In genomic region chr10:106741131-106741530, GRCh38 we compare ENCODE assay signal across 21 cellular contexts.
DNase-seq lines count a peak whose midpoint lies in the region; ATAC-seq, FAIRE-seq and TF ChIP-seq lines count a peak whose summit lies in the region.
"Had no signal": no experiment of that assay in that cellular context is flagged by ENCODE, and none has a peak within 500 bp of the region (broad histone marks: within the 10 kb centered on the region; RNA-seq: fewer than 3 reads in every experiment).

No MANE protein-coding gene starts in this region.

- no peak for FAIRE-seq in GM12878 (lab: Jason Lieb, UNC)
- FAIRE-seq: A549, G401.6, H54 had no signal

- ATAC-seq in GM12878: peak; percentile 23; the same call in 2 of the 3 replicates
- peak; percentile 83 for ATAC-seq in mucosa of descending colon
- no peak for ATAC-seq in GM19035 (IDR thresholded peaks at IDR 0.05; ENCODE audit: unreplicated experiment)
- no peak for ATAC-seq in HG03139 (IDR thresholded peaks at IDR 0.05; ENCODE audit: unreplicated experiment)
- ATAC-seq: A549 had no signal

- TF ChIP-seq RAD21 in GM12878 (IDR thresholded peaks at IDR 0.05; ENCODE audit: insufficient read depth, low read depth, low read length): no peak

- H3K79me2 ChIP-seq in GM12878 (ENCODE audit: control insufficient read depth, insufficient read depth, low read length): no peaks in the 10 kb centered on the region

- 0% methylated on average over 3 of the region's 3 CpGs for WGBS in GM12878 (ENCODE audit: insufficient coverage, insufficient replicate concordance, low lambda C conversion rate, missing lambda C conversion rate)

- in situ Hi-C loops in GM12878 (cut with MboI): no loop called here

- no TSS peak for BruUV-seq in GM12878 (replicated peaks; lab: Mats Ljungman, UMichigan)

- no peak for DNase-seq in GM12878 (ENCODE audit: low read depth, low spot score)
- peak; percentile 64 for DNase-seq in islet precursor cell
- peak in 1 of 3 donors; percentile 4 for DNase-seq in mucosa of descending colon
- DNase-seq in BE2C: no peak
- no peak for DNase-seq in medulla oblongata (ENCODE audit: extremely low spot score)
- DNase-seq: 8988T; ACHN; AML-193; C1 segment of cervical spinal cord; CD4-positive, alpha-beta memory T cell; COR-L47; DMS153; DND-41; GOT3; HFFc6 had no signal

- no peak overlapping the region for H2AFZ ChIP-seq in GM12878 (ENCODE audit: control insufficient read depth, low read depth, low read length)

- no peaks in the 10 kb centered on the region for H3K9me3 ChIP-seq in GM12878 (replicated peaks; ENCODE audit: control insufficient read depth, insufficient read depth, low read length)
- no peaks in the 10 kb centered on the region for H3K9me3 ChIP-seq in mucosa of descending colon
- no peaks in the 10 kb centered on the region for H3K9me3 ChIP-seq in BE2C
- H3K9me3 ChIP-seq: A549, HAP-1 had no signal

- CTCF ChIA-PET in GM12878 (lab: Yijun Ruan, JAX): interaction anchor here (0.7 kb wide), 1 partner anchor 297 kb away, joined by 3 read pairs; no protein-coding TSS in a partner anchor

- H3K27ac ChIP-seq in GM12878 (ENCODE audit: control insufficient read depth, insufficient read depth): no peak overlapping the region
- H3K27ac ChIP-seq: A549 had no signal

- TF ChIP-seq POLR2A in GM12878 (IDR thresholded peaks at IDR 0.05; ENCODE audit: low read depth, low read length): no peak

- intact Hi-C loops in GM12878 (cut with micrococcal nuclease; ENCODE audit: unreplicated experiment) (no loop called here), mucosa of descending colon (cut with DNase I, micrococcal nuclease) (no loop called here)

- H3K36me3 ChIP-seq in GM12878 (ENCODE audit: control insufficient read depth in 2 of 2, insufficient read depth in 2 of 2, low read length in 1 of 2) (no peaks in the 10 kb centered on the region), mucosa of descending colon (ENCODE audit: low read depth) (no peaks in the 10 kb centered on the region), BE2C (no peaks in the 10 kb centered on the region)
- H3K36me3 ChIP-seq: HAP-1 had no signal

- no peak overlapping the region for H3K9ac ChIP-seq in GM12878 (ENCODE audit: control insufficient read depth, insufficient read depth, low read length)

- POLR2A ChIA-PET in GM12878 (lab: Charles Lee): no interaction called here

- SMC1A ChIA-PET in GM12878 (lab: Charles Lee; ENCODE audit: uncharacterized antibody, unreplicated experiment): interaction anchor here (1.2 to 1.5 kb wide), 3 partner anchors 8 to 54 kb away, joined by 3 to 4 read pairs (median 4); no protein-coding TSS in a partner anchor

- no peak overlapping the region for H3K4me2 ChIP-seq in GM12878 (ENCODE audit: control insufficient read depth, insufficient read depth)
- H3K4me2 ChIP-seq: A549 had no signal

- no peaks in the 10 kb centered on the region for H4K20me1 ChIP-seq in GM12878 (ENCODE audit: control insufficient read depth, insufficient read depth)

- H3K4me1 ChIP-seq in GM12878 (ENCODE audit: control insufficient read depth, insufficient read depth, low read length): no peaks in the 10 kb centered on the region
- H3K4me1 ChIP-seq in mucosa of descending colon (ENCODE audit: low read depth): no peaks in the 10 kb centered on the region
- no peaks in the 10 kb centered on the region for H3K4me1 ChIP-seq in BE2C
- H3K4me1 ChIP-seq: A549, HAP-1 had no signal

- no peaks in the 10 kb centered on the region for H3K27me3 ChIP-seq in GM12878 (replicated peaks in 1 of 2; ENCODE audit: control insufficient read depth in 2 of 2, insufficient read depth in 2 of 2, low read length in 1 of 2)
- no peaks in the 10 kb centered on the region for H3K27me3 ChIP-seq in BE2C

- RAD21 ChIA-PET in GM12878 (lab: Charles Lee; ENCODE audit: unreplicated experiment): no interaction called here

- H3K4me3 ChIP-seq in GM12878 (no peak overlapping the region), mucosa of descending colon (no peak overlapping the region), BE2C (ENCODE audit: low read depth, low read length) (no peak overlapping the region)
- H3K4me3 ChIP-seq: A549, HAP-1 had no signal

- no peak for TF ChIP-seq CTCF in GM12878 (IDR thresholded peaks at IDR 0.05 in 2 of 3, conservative IDR thresholded peaks at IDR 0.05 in 1 of 3; ENCODE audit: control insufficient read depth in 2 of 3, extremely low read depth in 1 of 3, insufficient read depth in 1 of 3, low read depth in 3 of 3, low read length in 3 of 3)
- TF ChIP-seq CTCF in mucosa of descending colon (IDR thresholded peaks at IDR 0.05): no peak
- TF ChIP-seq CTCF in BE2C (IDR thresholded peaks at IDR 0.05; ENCODE audit: low read depth, low read length): no peak

- no peak for TF ChIP-seq EP300 in GM12878 (IDR thresholded peaks at IDR 0.05; ENCODE audit: borderline replicate concordance in 1 of 2, control insufficient read depth in 1 of 2, low read depth in 2 of 2, low read length in 2 of 2)

TF ChIP-seq in GM12878, 131 proteins besides CTCF, POLR2A, EP300 and RAD21 (continues in another document):
- TF ChIP-seq CEBPZ (IDR thresholded peaks at IDR 0.05; ENCODE audit: low read depth, low read length): no peak
- TF ChIP-seq BRCA1 (IDR thresholded peaks at IDR 0.05; ENCODE audit: low read depth, low read length): no peak
- no peak for TF ChIP-seq SUPT20H (IDR thresholded peaks at IDR 0.05; ENCODE audit: borderline replicate concordance, control insufficient read depth, low read depth, low read length)
- TF ChIP-seq BMI1 (IDR thresholded peaks at IDR 0.05; ENCODE audit: borderline replicate concordance): no peak
- no peak for TF ChIP-seq SKIL (IDR thresholded peaks at IDR 0.05; ENCODE audit: low read depth, poor library complexity, severe bottlenecking)
- TF ChIP-seq, protein P1, sequence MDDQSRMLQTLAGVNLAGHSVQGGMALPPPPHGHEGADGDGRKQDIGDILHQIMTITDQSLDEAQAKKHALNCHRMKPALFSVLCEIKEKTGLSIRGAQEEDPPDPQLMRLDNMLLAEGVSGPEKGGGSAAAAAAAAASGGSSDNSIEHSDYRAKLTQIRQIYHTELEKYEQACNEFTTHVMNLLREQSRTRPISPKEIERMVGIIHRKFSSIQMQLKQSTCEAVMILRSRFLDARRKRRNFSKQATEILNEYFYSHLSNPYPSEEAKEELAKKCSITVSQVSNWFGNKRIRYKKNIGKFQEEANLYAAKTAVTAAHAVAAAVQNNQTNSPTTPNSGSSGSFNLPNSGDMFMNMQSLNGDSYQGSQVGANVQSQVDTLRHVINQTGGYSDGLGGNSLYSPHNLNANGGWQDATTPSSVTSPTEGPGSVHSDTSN (IDR thresholded peaks at IDR 0.05; ENCODE audit: insufficient replicate concordance, low read depth, low read length): no peak
- no peak for TF ChIP-seq BHLHE40 (IDR thresholded peaks at IDR 0.05; ENCODE audit: borderline replicate concordance in 1 of 2, low read depth in 2 of 2, low read length in 1 of 2)

Comparison
In these comparisons a context has a peak if more than half of its experiments do, and no peak if none do; other contexts are left out.
1. ATAC-seq: peak in GM12878 (single experiment) and mucosa of descending colon (single experiment); none in GM19035 (single experiment) and HG03139 (single experiment).